8 cellular contexts compared by ENCODE assay signal in the genomic region with DNA sequence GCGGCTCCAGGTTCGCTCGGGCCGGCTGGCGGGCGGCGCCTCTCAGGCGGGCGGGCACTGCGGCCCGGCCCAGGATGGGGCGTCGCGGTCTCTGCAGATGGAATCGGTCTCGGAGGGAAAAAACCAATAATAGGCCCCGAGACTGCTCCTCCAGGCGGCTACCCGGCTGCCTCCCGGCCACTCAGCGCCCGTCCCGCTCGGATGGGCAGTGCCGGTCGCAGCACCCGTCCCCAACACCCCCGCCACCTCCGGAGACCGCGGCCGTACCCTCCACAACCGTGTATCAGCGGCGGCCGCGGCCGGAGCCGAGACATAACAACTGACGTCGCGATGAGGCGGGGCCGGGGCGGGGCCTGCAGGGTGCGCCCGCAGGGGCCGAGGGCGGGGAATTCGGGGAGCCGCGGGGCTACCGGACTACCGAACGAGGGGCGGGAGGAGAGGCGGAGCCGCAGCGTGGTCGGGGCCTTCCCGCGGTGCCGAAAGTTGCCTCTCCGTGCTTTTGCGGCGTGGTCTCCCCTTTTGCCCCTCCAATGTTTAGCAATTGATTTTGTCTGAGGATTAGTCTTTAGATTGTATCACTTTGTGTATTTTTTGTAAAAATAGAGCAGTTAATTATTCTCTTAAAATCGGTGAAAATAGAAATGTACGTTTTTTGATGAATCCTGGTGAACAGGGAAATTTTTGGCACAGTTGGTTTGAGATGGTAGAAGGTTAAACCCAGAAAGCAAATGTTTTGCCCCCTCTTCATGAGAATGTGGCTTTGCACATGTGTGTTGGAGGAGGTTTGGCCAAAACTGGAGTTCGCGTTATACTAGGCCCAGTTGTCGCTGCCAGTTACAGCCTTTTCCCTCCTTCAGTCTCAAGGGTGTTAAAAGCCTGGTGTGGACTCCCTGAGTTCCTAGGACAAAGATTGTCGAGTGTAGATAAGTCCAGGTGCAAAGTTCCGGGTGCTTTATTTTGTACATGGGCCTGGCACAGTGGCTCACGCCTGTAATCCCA. TPM values are rescaled to one million over a fixed set of nuclear protein-coding genes. Genes with fewer than 3 reads are reported as not detected.
DNase-seq lines count a peak whose midpoint lies in the region; ATAC-seq and TF ChIP-seq lines count a peak whose summit lies in the region.

Gene RNF103 (minus strand): TSS at position 317 of the 999 bp plus-strand sequence. CDS start 979 bp downstream, outside the sequence.

- intact Hi-C loops in left ventricle myocardium superior (cut with micrococcal nuclease) = no loop called here
- intact Hi-C loops in psoas muscle (cut with DNase I) = loop anchor here in 1 of 2 donors (2.0 kb wide), 1 partner anchor 61 kb away; the partner anchor contains the start of gene CHMP3

- no peaks in the 10 kb centered on the region for H3K9me3 ChIP-seq in psoas muscle

- DNase-seq in GM13977 (ENCODE audit: low spot score) (peak; percentile 91), NCI-H1694 (lab: John Stamatoyannopoulos, UW) (peak; percentile 77), T-helper 2 cell (peak; percentile 88 to 92 (median 90)), left ventricle myocardium superior (peak; percentile 99), psoas muscle (peak; percentile 97 to 98)

- no peaks in the 10 kb centered on the region for H3K27me3 ChIP-seq in psoas muscle (ENCODE audit: insufficient read depth in 3 of 3, low read length in 2 of 3)

- TF ChIP-seq CTCF in GM13977 (IDR thresholded peaks at IDR 0.05; ENCODE audit: extremely low read depth, insufficient read depth, missing control alignments) = no peak
- TF ChIP-seq CTCF in psoas muscle (IDR thresholded peaks at IDR 0.05) = no peak

- 4 to 5% (median 5%) methylated on average over 63 to 74 of the region's 74 CpGs for WGBS in psoas muscle, 3 donors
- 7% methylated on average over 74 of the region's 74 CpGs for WGBS in urinary bladder

- H3K4me1 ChIP-seq in psoas muscle (peaks cover 20% of the 10 kb centered on the region), urinary bladder (ENCODE audit: insufficient read depth) (no peaks in the 10 kb centered on the region)

- peaks cover 0 to 14% of the 10 kb centered on the region in 2 donors for H3K36me3 ChIP-seq in psoas muscle (ENCODE audit: insufficient read depth in 1 of 2, low read depth in 1 of 2)
- peaks cover 3% of the 10 kb centered on the region for H3K36me3 ChIP-seq in urinary bladder (ENCODE audit: insufficient read depth)

- ATAC-seq in HG02852 (IDR thresholded peaks at IDR 0.05; ENCODE audit: unreplicated experiment) = peak; percentile 81
- ATAC-seq in left ventricle myocardium superior = peak; percentile 96
- ATAC-seq in psoas muscle = peak; percentile 92 to 98 (median 94)

- in situ Hi-C loops in GM13977 (cut with MboI; ENCODE audit: low pct_unique_long_range_greater_than_20kb, low sequenced_read_pairs, unreplicated experiment) = no loop called here

- H3K4me3 ChIP-seq in psoas muscle (peak within 1 kb of the TSS; percentile 88), urinary bladder (ENCODE audit: low read depth, low read length) (peak within 1 kb of the TSS; percentile 93)

- peak within 1 kb of the TSS; percentile 89 for H3K27ac ChIP-seq in angular gyrus (ENCODE audit: low read depth, low read length)
- H3K27ac ChIP-seq in psoas muscle = peak within 1 kb of the TSS; percentile 99
- H3K27ac ChIP-seq in urinary bladder (ENCODE audit: low read depth) = peak within 1 kb of the TSS; percentile 99

RNA-seq across cellular contexts. Expression of gene RNF103, which starts in this region (rescaled TPM):
- 53.9 TPM for total RNA-seq in left ventricle myocardium superior
- total RNA-seq in psoas muscle = 10 to 100 TPM; 21.0 to 34.8 (median 25.2) TPM
- polyA plus RNA-seq in psoas muscle = 10 to 100 TPM in 2 of 3 donors, 1 to 10 TPM in 1; 6.9 to 45.9 (median 19.0) TPM
- 40.5 TPM for total RNA-seq in urinary bladder
- polyA plus RNA-seq in urinary bladder = 24.1 TPM

Comparison
In these comparisons a context has a peak if more than half of its experiments do, and no peak if none do; other contexts are left out.
1. Peak in every context shown above with its lines: DNase-seq, ATAC-seq, H3K4me3 ChIP-seq and H3K27ac ChIP-seq.